18 cellular contexts compared by ENCODE assay signal in the genomic region with DNA sequence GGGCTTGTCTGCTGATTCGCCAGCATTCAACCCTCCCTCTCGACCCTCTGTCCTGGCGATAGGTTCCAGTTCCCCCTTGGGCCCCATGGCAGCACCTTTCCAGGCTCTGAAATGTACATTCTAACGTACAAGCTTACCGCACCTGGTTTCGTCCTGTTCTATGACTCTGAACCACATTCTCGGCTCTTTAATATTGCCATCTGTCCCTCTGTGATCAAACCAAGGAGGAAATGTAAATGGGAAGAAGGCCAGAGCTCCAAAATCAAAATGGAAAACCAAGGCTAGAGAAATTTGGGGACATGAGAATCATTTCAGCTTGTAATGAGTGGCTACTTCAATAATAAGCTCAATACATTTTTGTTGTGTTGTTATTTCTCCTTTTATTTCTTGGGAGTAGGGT.
DNase-seq lines count a peak whose midpoint lies in the region; ATAC-seq and TF ChIP-seq lines count a peak whose summit lies in the region.
"Had no signal": no experiment of that assay in that cellular context is flagged by ENCODE, and none has a peak within 500 bp of the region (broad histone marks: within the 10 kb centered on the region; RNA-seq: fewer than 3 reads in every experiment).

No MANE protein-coding gene starts in this region.

- no peaks in the 10 kb centered on the region for H4K20me1 ChIP-seq in hepatocyte (ENCODE audit: insufficient read depth, poor library complexity, severe bottlenecking)

- no peaks in the 10 kb centered on the region for H3K79me2 ChIP-seq in hepatocyte

- peak overlapping the region in 11 of 12 donors; percentile 39 to 89 (median 75) for H3K27ac ChIP-seq in heart left ventricle
- peak overlapping the region; percentile 92 for H3K27ac ChIP-seq in angular gyrus (ENCODE audit: low read depth, low read length)
- peak overlapping the region; percentile 12 for H3K27ac ChIP-seq in hepatocyte
- peak overlapping the region; percentile 92 for H3K27ac ChIP-seq in temporal lobe (ENCODE audit: low read depth, low read length)

- WGBS in heart left ventricle, 4 donors, result 67 to 87% (median 81%) methylated on average over 7 of the region's 7 CpGs
- WGBS in hepatocyte (ENCODE audit: low lambda C conversion rate, missing lambda C conversion rate), result 90% methylated on average over 7 of the region's 7 CpGs

- H3K36me3 ChIP-seq in heart left ventricle (no peaks in the 10 kb centered on the region), hepatocyte (replicated peaks; ENCODE audit: insufficient read depth, low read depth) (no peaks in the 10 kb centered on the region)
- H3K36me3 ChIP-seq: MG63 had no signal

- H3K9me3 ChIP-seq in heart left ventricle, result no peaks in the 10 kb centered on the region
- H3K9me3 ChIP-seq in hepatocyte (ENCODE audit: low read depth), result no peaks in the 10 kb centered on the region
- H3K9me3 ChIP-seq: MG63 had no signal

- no peak for TF ChIP-seq POLR2A in heart left ventricle (IDR thresholded peaks at IDR 0.05)

- H3K4me1 ChIP-seq in heart left ventricle (peaks cover 4 to 50% (median 30%) of the 10 kb centered on the region in 12 donors), hepatocyte (ENCODE audit: insufficient read depth) (peaks cover 5% of the 10 kb centered on the region)

- DNase-seq in heart left ventricle (no peak), Right ventricle myocardium inferior (ENCODE audit: missing footprints) (no peak), hepatocyte (ENCODE audit: low spot score) (no peak), H4 (ENCODE audit: low spot score) (no peak), NCI-H226 (no peak)
- DNase-seq: activated CD4-positive, alpha-beta T cell treated with anti-CD3 and anti-CD28 coated beads, Interleukin-2, amount 50 U/mL, for 4 hours; activated gamma-delta T cell; naive B cell; NCI-H1436; NCI-H2227 treated with DMSO at 0.1 percent for 48 hours; stimulated activated CD4-positive, alpha-beta T cell treated with anti-CD3 and anti-CD28 coated beads, Interleukin-2, amount 100 ng/mL, for 48 hours; stimulated activated naive CD8-positive, alpha-beta T cell treated with anti-CD3 and anti-CD28 coated beads, Interleukin-15, amount 100 ng/mL, for 72 hours had no signal

- H2AFZ ChIP-seq in hepatocyte, result no peak overlapping the region

- TF ChIP-seq CTCF in heart left ventricle (IDR thresholded peaks at IDR 0.05) (no peak), hepatocyte (IDR thresholded peaks at IDR 0.05; ENCODE audit: poor library complexity) (no peak)

- H3K9me2 ChIP-seq in hepatocyte (replicated peaks; ENCODE audit: insufficient read depth), result no peaks in the 10 kb centered on the region

- H3K27me3 ChIP-seq in heart left ventricle (no peaks in the 10 kb centered on the region), hepatocyte (no peaks in the 10 kb centered on the region)
- H3K27me3 ChIP-seq: MG63 had no signal

- no peak for ATAC-seq in heart left ventricle
- no peak for ATAC-seq in Right ventricle myocardium inferior
- no peak for ATAC-seq in GM21423 (IDR thresholded peaks at IDR 0.05; ENCODE audit: unreplicated experiment)
- ATAC-seq: HCT116; stimulated activated naive CD8-positive, alpha-beta T cell treated with anti-CD3 and anti-CD28 coated beads, Interleukin-15, amount 100 ng/mL, for 72 hours had no signal

- no peak overlapping the region for H3K4me2 ChIP-seq in hepatocyte

- H3K4me3 ChIP-seq in heart left ventricle (no peak overlapping the region), hepatocyte (no peak overlapping the region)
- H3K4me3 ChIP-seq: MG63, skin epidermis had no signal

- intact Hi-C loops in heart left ventricle (cut with DNase I), result loop anchor here in 9 of 10 donors (5.0 to 10.0 kb wide), 9 partner anchors 58 to 397 kb away; a partner anchor contains a TSS
- intact Hi-C loops in Right ventricle myocardium inferior (cut with DNase I), result loop anchor here (2.0 to 5.0 kb wide), 5 partner anchors 60 to 397 kb away; no protein-coding TSS in a partner anchor

Comparison
In these comparisons a context has a peak if more than half of its experiments do, and no peak if none do; other contexts are left out.
1. H3K27ac ChIP-seq: peak in every context shown above with its lines; median percentile 92 in angular gyrus; 92 in temporal lobe; 75 in heart left ventricle; 12 in hepatocyte.